Comparison of ENCODE assay signal across 1 cellular context in genomic region chr19:30116530-30116929, GRCh38.
TF ChIP-seq lines count a peak whose summit lies in the region.

No MANE protein-coding gene starts in this region.

TF ChIP-seq in IMR-90, 13 proteins besides CTCF, POLR2A, EP300 and RAD21 (continued from another document):
- TF ChIP-seq ELK1 (IDR thresholded peaks at IDR 0.05; ENCODE audit: borderline replicate concordance, low read depth, low read length), result no peak
- no peak for TF ChIP-seq RCOR1 (IDR thresholded peaks at IDR 0.05; ENCODE audit: insufficient replicate concordance, low read length)
- TF ChIP-seq CHD1 (IDR thresholded peaks at IDR 0.05; ENCODE audit: low read depth, low read length), result no peak
- TF ChIP-seq, protein P1, sequence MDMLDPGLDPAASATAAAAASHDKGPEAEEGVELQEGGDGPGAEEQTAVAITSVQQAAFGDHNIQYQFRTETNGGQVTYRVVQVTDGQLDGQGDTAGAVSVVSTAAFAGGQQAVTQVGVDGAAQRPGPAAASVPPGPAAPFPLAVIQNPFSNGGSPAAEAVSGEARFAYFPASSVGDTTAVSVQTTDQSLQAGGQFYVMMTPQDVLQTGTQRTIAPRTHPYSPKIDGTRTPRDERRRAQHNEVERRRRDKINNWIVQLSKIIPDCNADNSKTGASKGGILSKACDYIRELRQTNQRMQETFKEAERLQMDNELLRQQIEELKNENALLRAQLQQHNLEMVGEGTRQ (IDR thresholded peaks at IDR 0.05; ENCODE audit: low read depth, low read length), result no peak
- no peak for TF ChIP-seq MAFK (IDR thresholded peaks at IDR 0.05; ENCODE audit: low read depth, low read length)
- TF ChIP-seq NFE2L2 (IDR thresholded peaks at IDR 0.05; ENCODE audit: low read depth, low read length), result no peak
- TF ChIP-seq SMC3 (IDR thresholded peaks at IDR 0.05; ENCODE audit: low read depth, low read length), result no peak
